Comparison of ENCODE assay signal across 20 cellular contexts in genomic region chr7:45670227-45670626, GRCh38.
"Had no signal": no experiment of that assay in that cellular context is flagged by ENCODE, and none has a peak within 500 bp of the region (broad histone marks: within the 10 kb centered on the region; RNA-seq: fewer than 3 reads in every experiment).

No MANE protein-coding gene starts in this region.

- H3K9me3 Mint-ChIP-seq: activated T-cell treated with anti-CD3 and anti-CD28 coated beads, Interleukin-2, amount 50 U/mL, for 24 hours; activated T-helper 2 cell treated with anti-CD3 and anti-CD28 coated beads, Interferon-gamma antibody, Interleukin-2, Interleukin-4, amounts not matched to agents 10 μg/mL and 5 μg/mL and 100 μg/mL, durations not matched to agents 14 hours and 24 hours and 36 hours; stimulated activated naive CD8-positive, alpha-beta T cell treated with anti-CD3 and anti-CD28 coated beads, Interleukin-15, Interleukin-2, amounts not matched to agents 100 ng/mL and 50 ng/mL, for 24 hours had no signal

- H3K27ac Mint-ChIP-seq: activated naive CD8-positive, alpha-beta T cell treated with anti-CD3 and anti-CD28 coated beads, Interleukin-2, amount 10 ng/mL, durations not matched to agents 7 days and 5 days; activated T-cell treated with anti-CD3 and anti-CD28 coated beads, Interleukin-2, amount 50 U/mL, for 24 hours; activated T-helper 2 cell treated with anti-CD3 and anti-CD28 coated beads, Interferon-gamma antibody, Interleukin-2, Interleukin-4, amounts not matched to agents 10 μg/mL and 5 μg/mL and 100 μg/mL, durations not matched to agents 14 hours and 24 hours and 36 hours; nephron; stimulated activated naive CD8-positive, alpha-beta T cell treated with anti-CD3 and anti-CD28 coated beads, Interleukin-15, Interleukin-2, amounts not matched to agents 100 ng/mL and 50 ng/mL, for 24 hours; T-cell had no signal

- H3K4me3 Mint-ChIP-seq: activated naive CD8-positive, alpha-beta T cell treated with anti-CD3 and anti-CD28 coated beads, Interleukin-2, amount 10 ng/mL, durations not matched to agents 7 days and 5 days; activated T-cell treated with anti-CD3 and anti-CD28 coated beads, Interleukin-2, amount 50 U/mL, for 24 hours; nephron; stimulated activated naive CD8-positive, alpha-beta T cell treated with anti-CD3 and anti-CD28 coated beads, Interleukin-15, Interleukin-2, amounts not matched to agents 100 ng/mL and 50 ng/mL, for 24 hours; T-cell had no signal

- ATAC-seq: foreskin keratinocyte, left colon, T-cell had no signal

- H3K27ac ChIP-seq: dorsolateral prefrontal cortex, epithelial cell of prostate, foreskin keratinocyte, suprapubic skin, upper lobe of left lung had no signal

- H3K4me1 Mint-ChIP-seq: activated naive CD8-positive, alpha-beta T cell treated with anti-CD3 and anti-CD28 coated beads, Interleukin-2, amount 10 ng/mL, durations not matched to agents 7 days and 5 days; nephron; T-cell had no signal

- H3K4me3 ChIP-seq: dorsolateral prefrontal cortex, suprapubic skin, upper lobe of left lung had no signal

- FAIRE-seq: islet of Langerhans had no signal

- H3K36me3 Mint-ChIP-seq: activated naive CD8-positive, alpha-beta T cell treated with anti-CD3 and anti-CD28 coated beads, Interleukin-2, amount 10 ng/mL, durations not matched to agents 7 days and 5 days; T-cell had no signal

- DNase-seq: activated CD4-positive, alpha-beta T cell treated with anti-CD3 and anti-CD28 coated beads, Interleukin-2, amount 50 U/mL, for 1 hour; activated naive CD4-positive, alpha-beta T cell treated with Interleukin-2 at 50 U/mL for 16 hours; activated naive CD8-positive, alpha-beta T cell treated with anti-CD3 and anti-CD28 coated beads, Interleukin-2, amount 10 ng/mL, durations not matched to agents 7 days and 5 days; activated T-cell treated with anti-CD3 and anti-CD28 coated beads, Interleukin-2, amount 50 U/mL, for 24 hours; amygdala; caudate nucleus; foreskin keratinocyte; hippocampal formation; left colon; midbrain; T-helper 9 cell had no signal
